Comparison of ENCODE assay signal across 28 cellular contexts in genomic region chr12:93073324-93073723, GRCh38.
"Had no signal": no experiment of that assay in that cellular context is flagged by ENCODE, and none has a peak within 500 bp of the region (broad histone marks: within the 10 kb centered on the region; RNA-seq: fewer than 3 reads in every experiment).

No MANE protein-coding gene starts in this region.

- H3K27ac ChIP-seq: neutrophil, pancreas, psoas muscle, skin epidermis, spleen, stomach, thoracic aorta, thyroid gland, tibial nerve, upper lobe of left lung, vagina had no signal

- H3K27ac Mint-ChIP-seq: naive thymus-derived CD8-positive, alpha-beta T cell; natural killer cell treated with Interleukin-12 subunit alpha and Interleukin-12 subunit beta and Interleukin-15 and Interleukin-18, amount 100 ng/mL, for 72 hours; nephron progenitor cell; stimulated activated naive B cell treated with anti-CD40 and anti-IgM and Interleukin-4, amounts not matched to agents 10 μg/mL and 1 μg/mL and 100 μg/mL, for 72 hours; stimulated activated naive CD8-positive, alpha-beta T cell treated with anti-CD3 and anti-CD28 coated beads, Interleukin-15, Interleukin-2, amounts not matched to agents 100 ng/mL and 50 ng/mL, for 24 hours had no signal

- H3K4me1 ChIP-seq: pancreas, psoas muscle, spleen, stomach, thyroid gland, tibial nerve, upper lobe of left lung, vagina had no signal

- DNase-seq: naive thymus-derived CD8-positive, alpha-beta T cell; nephron progenitor cell; nucleus accumbens; pancreas; psoas muscle; right cardiac atrium; spleen; stimulated activated CD4-positive, alpha-beta T cell treated with anti-CD3 and anti-CD28 coated beads, Interleukin-12 subunit alpha, Interleukin-12 subunit beta, amount 100 ng/mL, for 4 hours; stimulated activated CD4-positive, alpha-beta T cell treated with anti-CD3 and anti-CD28 coated beads, Interleukin-1b, Interleukin-23, amount 100 ng/mL, for 48 hours; stimulated activated CD4-positive, alpha-beta T cell treated with anti-CD3 and anti-CD28 coated beads, Interleukin-4, amount 100 ng/mL, for 1 hour; stimulated activated CD4-positive, alpha-beta T cell treated with anti-CD3 and anti-CD28 coated beads, Interleukin-4, amount 100 ng/mL, for 4 hours; stimulated activated CD8-positive, alpha-beta memory T cell treated with anti-CD3 and anti-CD28 coated beads, Interleukin-4, amount 100 ng/mL, for 48 hours; stimulated activated naive B cell treated with anti-CD40 and anti-IgM and Interleukin-4, amounts not matched to agents 10 μg/mL and 1 μg/mL and 100 μg/mL, for 72 hours; stimulated activated naive CD4-positive, alpha-beta T cell treated with Interleukin-2 at 50 U/mL for 16 hours; stomach; thyroid gland; trophoblast cell; upper lobe of left lung had no signal

- H3K4me3 Mint-ChIP-seq: naive thymus-derived CD8-positive, alpha-beta T cell; natural killer cell treated with Interleukin-12 subunit alpha and Interleukin-12 subunit beta and Interleukin-15 and Interleukin-18, amount 100 ng/mL, for 72 hours; nephron progenitor cell; neural crest cell; stimulated activated naive B cell treated with anti-CD40 and anti-IgM and Interleukin-4, amounts not matched to agents 10 μg/mL and 1 μg/mL and 100 μg/mL, for 72 hours; stimulated activated naive CD8-positive, alpha-beta T cell treated with anti-CD3 and anti-CD28 coated beads, Interleukin-15, Interleukin-2, amounts not matched to agents 100 ng/mL and 50 ng/mL, for 24 hours had no signal

- FAIRE-seq: pancreas, urothelium cell line had no signal

- H3K36me3 ChIP-seq: neutrophil, pancreas, spleen, stomach, thoracic aorta, thyroid gland, tibial nerve, upper lobe of left lung, vagina had no signal

- H3K36me3 Mint-ChIP-seq: naive thymus-derived CD8-positive, alpha-beta T cell; natural killer cell treated with Interleukin-12 subunit alpha and Interleukin-12 subunit beta and Interleukin-15 and Interleukin-18, amount 100 ng/mL, for 72 hours; stimulated activated naive B cell treated with anti-CD40 and anti-IgM and Interleukin-4, amounts not matched to agents 10 μg/mL and 1 μg/mL and 100 μg/mL, for 72 hours had no signal

- H3K4me1 Mint-ChIP-seq: naive thymus-derived CD8-positive, alpha-beta T cell had no signal

- H3K9me3 Mint-ChIP-seq: natural killer cell treated with Interleukin-12 subunit alpha and Interleukin-12 subunit beta and Interleukin-15 and Interleukin-18, amount 100 ng/mL, for 72 hours; stimulated activated naive CD8-positive, alpha-beta T cell treated with anti-CD3 and anti-CD28 coated beads, Interleukin-15, Interleukin-2, amounts not matched to agents 100 ng/mL and 50 ng/mL, for 24 hours had no signal

- H3K4me2 ChIP-seq: smooth muscle cell had no signal

- H3K27me3 ChIP-seq: neutrophil, pancreas, spleen, stomach, thyroid gland, tibial nerve, upper lobe of left lung, vagina had no signal

- H3K9me3 ChIP-seq: neutrophil, pancreas, psoas muscle, spleen, stomach, thoracic aorta, thyroid gland, tibial nerve, upper lobe of left lung, vagina had no signal

- H3K4me3 ChIP-seq: pancreas, psoas muscle, skin epidermis, smooth muscle cell, spleen, stomach, thoracic aorta, thyroid gland, tibial nerve, upper lobe of left lung, vagina had no signal
